Comparison of ENCODE assay signal across 7 cellular contexts in genomic region chr6:52305385-52305784, GRCh38. TPM values are rescaled to one million over a fixed set of nuclear protein-coding genes. Genes with fewer than 3 reads are reported as not detected.
DNase-seq lines count a peak whose midpoint lies in the region; ATAC-seq and TF ChIP-seq lines count a peak whose summit lies in the region.

No MANE protein-coding gene starts in this region.

- H3K36me3 ChIP-seq in IMR-90 (ENCODE audit: control insufficient read depth, insufficient read depth, low read length) (no peaks in the 10 kb centered on the region), spleen (no peaks in the 10 kb centered on the region)

- no peak for DNase-seq in IMR-90
- DNase-seq in effector memory CD8-positive, alpha-beta T cell: no peak
- DNase-seq in spleen: no peak
- DNase-seq in GM19238 (ENCODE audit: insufficient read length, low spot score): no peak
- no peak for DNase-seq in activated gamma-delta T cell treated with Interleukin-2 at 50 U/mL for 16 hours
- no peak for DNase-seq in SHP77 (lab: John Stamatoyannopoulos, UW)

- H4K20me1 ChIP-seq in IMR-90 (ENCODE audit: insufficient read depth, low read length): no peaks in the 10 kb centered on the region

- H3K4me3 ChIP-seq in IMR-90 (ENCODE audit: insufficient read depth, low read depth, low read length) (no peak overlapping the region), spleen (peak overlapping the region in 2 of 8 donors; percentile 12 to 36)

- H3K9me3 Mint-ChIP-seq in effector memory CD8-positive, alpha-beta T cell: no peaks in the 10 kb centered on the region

- H3K18ac ChIP-seq in IMR-90 (ENCODE audit: low read depth, low read length): no peak overlapping the region

- peak overlapping the region; percentile 90 for H3K4me2 ChIP-seq in IMR-90 (ENCODE audit: low read depth, low read length)

- no peak overlapping the region for H4K8ac ChIP-seq in IMR-90 (ENCODE audit: low read depth in 2 of 2, low read length in 2 of 2)

- TF ChIP-seq POLR2A in IMR-90 (IDR thresholded peaks at IDR 0.05; ENCODE audit: low read depth, low read length): no peak
- no peak for TF ChIP-seq POLR2A in spleen (IDR thresholded peaks at IDR 0.05)

- peaks cover 39 to 47% of the 10 kb centered on the region in 2 donors for H3K4me1 Mint-ChIP-seq in effector memory CD8-positive, alpha-beta T cell (ENCODE audit: low read depth in 2 of 2)

- dilution Hi-C loops in IMR-90 (cut with HindIII; ENCODE audit: low sequenced_read_pairs, unreplicated experiment): no loop called here

- POLR2A ChIA-PET in IMR-90 (lab: Charles Lee; ENCODE audit: unreplicated experiment): no interaction called here

- TF ChIP-seq RAD21 in IMR-90 (IDR thresholded peaks at IDR 0.05; ENCODE audit: low read length): no peak

- intact Hi-C loops in IMR-90 (cut with micrococcal nuclease) (no loop called here), spleen (cut with DNase I; ENCODE audit: low total_unique reads) (loop anchor here (10.0 kb wide), 1 partner anchor 59 kb away; the partner anchor contains the start of gene PAQR8)

- H3K36me3 Mint-ChIP-seq in effector memory CD8-positive, alpha-beta T cell (ENCODE audit: insufficient read depth): peaks cover 3% of the 10 kb centered on the region

- H3K9ac ChIP-seq in IMR-90 (ENCODE audit: low read depth, low read length): no peak overlapping the region

- H2BK120ac ChIP-seq in IMR-90 (ENCODE audit: low read depth, low read length): no peak overlapping the region

- in situ Hi-C loops in IMR-90 (cut with MboI; ENCODE audit: low sequenced_read_pairs): no loop called here

- H2BK20ac ChIP-seq in IMR-90 (ENCODE audit: low read depth, low read length): no peak overlapping the region

- H3K9me3 ChIP-seq in IMR-90 (ENCODE audit: control insufficient read depth, insufficient read depth, low read length) (no peaks in the 10 kb centered on the region), spleen (no peaks in the 10 kb centered on the region)

- H4K91ac ChIP-seq in IMR-90 (ENCODE audit: insufficient read depth, low read depth, low read length): no peak overlapping the region

- no peak overlapping the region for H2BK5ac ChIP-seq in IMR-90 (ENCODE audit: low read depth, low read length, poor library complexity, severe bottlenecking)

- H3K4me1 ChIP-seq in IMR-90 (ENCODE audit: control insufficient read depth, insufficient read depth, low read length): no peaks in the 10 kb centered on the region
- peaks cover 46 to 71% (median 56%) of the 10 kb centered on the region in 6 donors for H3K4me1 ChIP-seq in spleen

- no peak overlapping the region for H4K5ac ChIP-seq in IMR-90 (ENCODE audit: low read depth, low read length)

- no peaks in the 10 kb centered on the region for H3K9me1 ChIP-seq in IMR-90 (ENCODE audit: insufficient read depth, low read length)

- BruUV-seq in IMR-90 (replicated peaks; lab: Mats Ljungman, UMichigan): no TSS peak

- no peak overlapping the region for H2AFZ ChIP-seq in IMR-90 (replicated peaks; ENCODE audit: low read length, poor library complexity)

- peak overlapping the region; percentile 92 to 93 for H3K27ac Mint-ChIP-seq in effector memory CD8-positive, alpha-beta T cell

- no peak overlapping the region for H2AK5ac ChIP-seq in IMR-90 (ENCODE audit: low read depth, low read length)

- TF ChIP-seq CTCF in IMR-90 (conservative IDR thresholded peaks at IDR 0.05; ENCODE audit: low read depth, low read length) (no peak), spleen (IDR thresholded peaks at IDR 0.05 in 8 of 11, conservative IDR thresholded peaks at IDR 0.05 in 3 of 11) (no peak)

- CTCF ChIA-PET in IMR-90 (lab: Yijun Ruan, JAX): no interaction called here

- H3K56ac ChIP-seq in IMR-90 (ENCODE audit: extremely low read depth, insufficient read depth, low read length): no peak overlapping the region

- H2AK9ac ChIP-seq in IMR-90 (replicated peaks; ENCODE audit: low read depth, low read length, poor library complexity): no peak overlapping the region

- H3K79me1 ChIP-seq in IMR-90 (ENCODE audit: low read depth in 1 of 2, low read length in 2 of 2): no peaks in the 10 kb centered on the region

- no peak overlapping the region for H3K27ac ChIP-seq in IMR-90 (ENCODE audit: insufficient read depth, low read length)
- H3K27ac ChIP-seq in spleen: peak overlapping the region; percentile 55 to 90 (median 80)

- no peak overlapping the region for H3K4ac ChIP-seq in IMR-90 (ENCODE audit: low read depth, low read length)

- no peak overlapping the region for H3K23ac ChIP-seq in IMR-90 (ENCODE audit: low read depth, low read length)

- no peak overlapping the region for H3K14ac ChIP-seq in IMR-90 (replicated peaks; ENCODE audit: low read depth, low read length)

- H3K27me3 Mint-ChIP-seq in effector memory CD8-positive, alpha-beta T cell: no peaks in the 10 kb centered on the region

- WGBS in IMR-90 (ENCODE audit: extremely low coverage in 2 of 2, insufficient read length in 1 of 2), 2 experiments: no CpG with 5 or more reads among the region's 5 CpGs
- 57 to 81% (median 72%) methylated on average over 5 of the region's 5 CpGs for WGBS in spleen, 5 donors

- ATAC-seq in GM18861 (IDR thresholded peaks at IDR 0.05; ENCODE audit: unreplicated experiment): peak; percentile 10
- peak; percentile 24; the same call in 1 of the 2 replicates for ATAC-seq in IMR-90 (ENCODE audit: low read depth)
- peak; percentile 35 for ATAC-seq in effector memory CD8-positive, alpha-beta T cell (replicated peaks)

- peak overlapping the region; percentile 46 to 66 for H3K4me3 Mint-ChIP-seq in effector memory CD8-positive, alpha-beta T cell

- no peak overlapping the region for H2BK15ac ChIP-seq in IMR-90 (ENCODE audit: low read depth, low read length)

- H3K27me3 ChIP-seq in IMR-90 (ENCODE audit: control insufficient read depth, insufficient read depth, low read length): no peaks in the 10 kb centered on the region
- H3K27me3 ChIP-seq in spleen (replicated peaks in 1 of 7): no peaks in the 10 kb centered on the region

TF ChIP-seq in IMR-90, 13 proteins besides CTCF, POLR2A, EP300 and RAD21:
- TF ChIP-seq ELK1 (IDR thresholded peaks at IDR 0.05; ENCODE audit: borderline replicate concordance, low read depth, low read length): no peak
- TF ChIP-seq FOS (IDR thresholded peaks at IDR 0.05; ENCODE audit: low read depth, low read length): no peak
- no peak for TF ChIP-seq RCOR1 (IDR thresholded peaks at IDR 0.05; ENCODE audit: insufficient replicate concordance, low read length)
- TF ChIP-seq MAFK (IDR thresholded peaks at IDR 0.05; ENCODE audit: low read depth, low read length): no peak
- no peak for TF ChIP-seq CHD1 (IDR thresholded peaks at IDR 0.05; ENCODE audit: low read depth, low read length)
- TF ChIP-seq USF2 (IDR thresholded peaks at IDR 0.05; ENCODE audit: low read depth, low read length): no peak
- TF ChIP-seq BHLHE40 (IDR thresholded peaks at IDR 0.05; ENCODE audit: low read depth, low read length): no peak
- no peak for TF ChIP-seq NFE2L2 (IDR thresholded peaks at IDR 0.05; ENCODE audit: low read depth, low read length)
- TF ChIP-seq RFX5 (IDR thresholded peaks at IDR 0.05; ENCODE audit: low read depth, low read length): no peak
- TF ChIP-seq CEBPB (IDR thresholded peaks at IDR 0.05; ENCODE audit: low read depth, low read length): no peak
- TF ChIP-seq MAZ (IDR thresholded peaks at IDR 0.05; ENCODE audit: borderline replicate concordance, low read depth, low read length): no peak
- TF ChIP-seq MXI1 (IDR thresholded peaks at IDR 0.05; ENCODE audit: borderline replicate concordance, low read depth, low read length): no peak
- TF ChIP-seq SMC3 (IDR thresholded peaks at IDR 0.05; ENCODE audit: low read depth, low read length): no peak

RNA-seq across cellular contexts. Expression of gene MCM3, which starts 20.8 kb away (rescaled TPM):
- 66.5 and 76.7 TPM in 2 replicates for total RNA-seq in IMR-90 (2012; rRNA removed)
- polyA plus RNA-seq in IMR-90 (2012; rRNA removed): 47.6 and 54.6 TPM in 2 replicates
- 21.7 and 34.9 TPM in 2 replicates for polyA plus RNA-seq in IMR-90 (2012; cell fraction: cytosol; rRNA removed)
- 28.2 and 43.8 TPM in 2 replicates for polyA plus RNA-seq in IMR-90 (2012; cell fraction: nucleus; rRNA removed; ENCODE audit: low replicate concordance)
- total RNA-seq in spleen: 10 to 100 TPM; 32.3 to 48.6 (median 36.8) TPM
- 10 to 100 TPM; 21.1 to 36.5 (median 29.4) TPM for polyA plus RNA-seq in spleen

RNA-seq across cellular contexts. Expression of gene PAQR8, which starts 56.6 kb away (rescaled TPM):
- total RNA-seq in IMR-90 (2012; rRNA removed) (1.6 and 1.7 TPM in 2 replicates), spleen (10 to 100 TPM in 4 of 7 donors, 1 to 10 TPM in 3; 8.3 to 13.3 (median 11.3) TPM)
- polyA plus RNA-seq in IMR-90 (2012; rRNA removed) (1.1 and 1.4 TPM in 2 replicates), spleen (1 to 10 TPM; 3.5 to 4.5 (median 4.3) TPM)
- 0.68 and 1.2 TPM in 2 replicates for polyA plus RNA-seq in IMR-90 (2012; cell fraction: cytosol; rRNA removed)
- polyA plus RNA-seq in IMR-90 (2012; cell fraction: nucleus; rRNA removed; ENCODE audit: low replicate concordance): 0.37 and 0.42 TPM in 2 replicates
